24 cellular contexts compared by ENCODE assay signal in genomic region chr17:17845046-17845775, GRCh38. TPM values are rescaled to one million over a fixed set of nuclear protein-coding genes. Genes with fewer than 3 reads are reported as not detected.
DNase-seq lines count a peak whose midpoint lies in the region; ATAC-seq and TF ChIP-seq lines count a peak whose summit lies in the region.
"Had no signal": no experiment of that assay in that cellular context is flagged by ENCODE, and none has a peak within 500 bp of the region (broad histone marks: within the 10 kb centered on the region; RNA-seq: fewer than 3 reads in every experiment).

No MANE protein-coding gene starts in this region.

- ATAC-seq in heart right ventricle: no peak
- ATAC-seq in body of pancreas: no peak
- no peak for ATAC-seq in activated CD8-positive, alpha-beta T cell treated with anti-CD3 and anti-CD28 coated beads for 36 hours
- ATAC-seq: activated CD4-positive, CD25-positive, alpha-beta regulatory T cell treated with anti-CD3 and anti-CD28 coated beads, Interleukin-2, amount 50 U/mL, for 24 hours; stimulated activated effector memory CD8-positive, alpha-beta T cell treated with anti-CD3 and anti-CD28 coated beads, Interleukin-12 subunit alpha, Interleukin-12 subunit beta, amount 100 ng/mL, for 72 hours; T-helper 17 cell had no signal

- TF ChIP-seq CTCF in left ventricle myocardium inferior (IDR thresholded peaks at IDR 0.05; ENCODE audit: borderline replicate concordance) (no peak), heart right ventricle (IDR thresholded peaks at IDR 0.05) (no peak), body of pancreas (IDR thresholded peaks at IDR 0.05) (no peak)
- no peak for TF ChIP-seq CTCF in activated CD8-positive, alpha-beta T cell treated with anti-CD3 and anti-CD28 coated beads for 36 hours (IDR thresholded peaks at IDR 0.05)

- H3K4me1 ChIP-seq in left ventricle myocardium inferior: peaks cover 63% of the 10 kb centered on the region
- H3K4me1 ChIP-seq in heart right ventricle: peaks cover 34 to 57% (median 47%) of the 10 kb centered on the region in 9 donors
- peaks cover 42% of the 10 kb centered on the region for H3K4me1 ChIP-seq in body of pancreas
- H3K4me1 ChIP-seq in skeletal muscle tissue (ENCODE audit: control insufficient read depth in 3 of 3, insufficient read depth in 3 of 3, low read length in 3 of 3): peaks cover 54 to 63% (median 61%) of the 10 kb centered on the region in 3 donors

- H3K4me3 ChIP-seq in left ventricle myocardium inferior (no peak overlapping the region), heart right ventricle (no peak overlapping the region), body of pancreas (no peak overlapping the region), skeletal muscle tissue (ENCODE audit: low read length in 3 of 3) (no peak overlapping the region)
- H3K4me3 ChIP-seq: right atrium auricular region, vagina had no signal

- intact Hi-C loops in left ventricle myocardium inferior (cut with micrococcal nuclease) (no loop called here), heart right ventricle (cut with DNase I) (no loop called here), body of pancreas (cut with DNase I) (loop anchor here (5.0 kb wide), 1 partner anchor 33 kb away; no protein-coding TSS in a partner anchor)
- intact Hi-C loops in activated CD8-positive, alpha-beta T cell treated with anti-CD3 and anti-CD28 coated beads for 36 hours (cut with micrococcal nuclease): no loop called here

- H3K4me1 Mint-ChIP-seq in activated CD8-positive, alpha-beta T cell treated with anti-CD3 and anti-CD28 coated beads for 36 hours (ENCODE audit: low read depth): peaks cover 44% of the 10 kb centered on the region

- H3K9ac ChIP-seq in skeletal muscle tissue (ENCODE audit: low read depth in 1 of 3, low read length in 3 of 3): peak overlapping the region; percentile 1 to 47 (median 25)

- no peak for TF ChIP-seq POLR2A in body of pancreas (IDR thresholded peaks at IDR 0.05)

- H3K9me3 ChIP-seq in left ventricle myocardium inferior (replicated peaks): no peaks in the 10 kb centered on the region
- H3K9me3 ChIP-seq in heart right ventricle: no peaks in the 10 kb centered on the region
- H3K9me3 ChIP-seq in KOPT-K1 (ENCODE audit: insufficient read depth, low read length, poor library complexity, severe bottlenecking): no peaks in the 10 kb centered on the region
- H3K9me3 ChIP-seq in body of pancreas: no peaks in the 10 kb centered on the region
- no peaks in the 10 kb centered on the region for H3K9me3 ChIP-seq in skeletal muscle tissue (ENCODE audit: control insufficient read depth in 3 of 3, low read length in 3 of 3)
- H3K9me3 ChIP-seq: right atrium auricular region, vagina had no signal

- H3K4me3 Mint-ChIP-seq in activated CD8-positive, alpha-beta T cell treated with anti-CD3 and anti-CD28 coated beads for 36 hours: no peak overlapping the region
- H3K4me3 Mint-ChIP-seq: central memory CD8-positive, alpha-beta T cell; nephron progenitor cell; stimulated activated effector memory CD8-positive, alpha-beta T cell treated with anti-CD3 and anti-CD28 coated beads, Interleukin-12 subunit alpha, Interleukin-12 subunit beta, amount 100 ng/mL, for 72 hours; T-helper 17 cell had no signal

- H3K27me3 ChIP-seq in left ventricle myocardium inferior (ENCODE audit: low read depth) (no peaks in the 10 kb centered on the region), heart right ventricle (no peaks in the 10 kb centered on the region), body of pancreas (no peaks in the 10 kb centered on the region), skeletal muscle tissue (ENCODE audit: control insufficient read depth in 3 of 3, insufficient read depth in 3 of 3, low read length in 3 of 3) (no peaks in the 10 kb centered on the region)
- H3K27me3 ChIP-seq: right atrium auricular region, vagina had no signal

- POLR2A ChIA-PET in activated CD8-positive, alpha-beta T cell treated with anti-CD3 and anti-CD28 coated beads for 36 hours (lab: Charles Lee): interaction anchor here (1.1 to 19.1 kb wide), 2 partner anchors 10 to 17 kb away, joined by 4 to 617 read pairs; partner anchors contain the start of gene SREBF1

- H3K27ac ChIP-seq in left ventricle myocardium inferior (replicated peaks): peak overlapping the region; percentile 12
- H3K27ac ChIP-seq in heart right ventricle: peak overlapping the region in 1 of 10 donors; percentile 8
- peak overlapping the region; percentile 92 for H3K27ac ChIP-seq in KOPT-K1 (ENCODE audit: low read depth, low read length, poor library complexity, severe bottlenecking)
- no peak overlapping the region for H3K27ac ChIP-seq in body of pancreas
- H3K27ac ChIP-seq in skeletal muscle tissue (ENCODE audit: low read depth, low read length): no peak overlapping the region
- H3K27ac ChIP-seq: right atrium auricular region, vagina had no signal

- H3K27me3 Mint-ChIP-seq in activated CD8-positive, alpha-beta T cell treated with anti-CD3 and anti-CD28 coated beads for 36 hours: no peaks in the 10 kb centered on the region
- H3K27me3 Mint-ChIP-seq: central memory CD8-positive, alpha-beta T cell; T-helper 17 cell had no signal

- no peaks in the 10 kb centered on the region for H3K9me3 Mint-ChIP-seq in activated CD8-positive, alpha-beta T cell treated with anti-CD3 and anti-CD28 coated beads for 36 hours
- H3K9me3 Mint-ChIP-seq: central memory CD8-positive, alpha-beta T cell; nephron progenitor cell; stimulated activated effector memory CD8-positive, alpha-beta T cell treated with anti-CD3 and anti-CD28 coated beads, Interleukin-12 subunit alpha, Interleukin-12 subunit beta, amount 100 ng/mL, for 72 hours had no signal

- H3K36me3 ChIP-seq in left ventricle myocardium inferior: peaks cover 16% of the 10 kb centered on the region
- H3K36me3 ChIP-seq in heart right ventricle: peaks cover 0 to 34% (median 5%) of the 10 kb centered on the region in 9 donors
- no peaks in the 10 kb centered on the region for H3K36me3 ChIP-seq in KOPT-K1 (ENCODE audit: insufficient read depth, low read length)
- H3K36me3 ChIP-seq in body of pancreas (replicated peaks in 1 of 2; ENCODE audit: insufficient read depth in 1 of 2, low read depth in 2 of 2): no peaks in the 10 kb centered on the region
- H3K36me3 ChIP-seq in skeletal muscle tissue (ENCODE audit: control insufficient read depth in 3 of 3, insufficient read depth in 3 of 3, low read length in 3 of 3): peaks cover 6 to 11% (median 10%) of the 10 kb centered on the region in 3 donors

- H3K36me3 Mint-ChIP-seq in activated CD8-positive, alpha-beta T cell treated with anti-CD3 and anti-CD28 coated beads for 36 hours (ENCODE audit: low read depth): no peaks in the 10 kb centered on the region

- DNase-seq in left ventricle myocardium inferior (no peak), heart right ventricle (no peak), body of pancreas (peak in 3 of 4 donors; percentile 54 to 59 (median 57)), ureter (ENCODE audit: low spot score) (no peak)
- no peak for DNase-seq in activated CD8-positive, alpha-beta T cell treated with anti-CD3 and anti-CD28 coated beads for 36 hours
- no peak for DNase-seq in activated CD4-positive, alpha-beta T cell treated with anti-CD3 and anti-CD28 coated beads for 1 hour
- DNase-seq: activated effector memory CD4-positive, alpha-beta T cell treated with Interleukin-2 at 50 U/mL for 16 hours; activated T-cell treated with anti-CD3 and anti-CD28 coated beads for 4 hours; Calu3; dermis blood vessel endothelial cell; KBM-7; MM.1S; NCI-H2107; NCI-H510A; nephron progenitor cell; stimulated activated CD4-positive, alpha-beta T cell treated with anti-CD3 and anti-CD28 coated beads, Interleukin-4, amount 100 ng/mL, for 1 hour; T-helper 17 cell had no signal

- H3K27ac Mint-ChIP-seq in activated CD8-positive, alpha-beta T cell treated with anti-CD3 and anti-CD28 coated beads for 36 hours: no peak overlapping the region
- H3K27ac Mint-ChIP-seq: nephron progenitor cell; stimulated activated effector memory CD8-positive, alpha-beta T cell treated with anti-CD3 and anti-CD28 coated beads, Interleukin-12 subunit alpha, Interleukin-12 subunit beta, amount 100 ng/mL, for 72 hours; T-helper 17 cell had no signal

- 87 to 88% methylated on average over 13 of the region's 13 CpGs for WGBS in heart right ventricle, 2 donors
- WGBS in body of pancreas, 2 donors: 87 to 96% methylated on average over 5 to 13 of the region's 13 CpGs

- CTCF ChIA-PET in activated CD8-positive, alpha-beta T cell treated with anti-CD3 and anti-CD28 coated beads for 36 hours (lab: Charles Lee): interaction anchor here (0.7 to 1.8 kb wide), 3 partner anchors 9 to 32 kb away, joined by 3 to 7 read pairs (median 5); partner anchors contain the start of gene SREBF1

RNA-seq across cellular contexts. Expression of gene SREBF1, which starts 8.4 kb away (rescaled TPM):
- total RNA-seq in left ventricle myocardium inferior: 10.2 TPM
- 10 to 100 TPM in 8 of 10 donors, 1 to 10 TPM in 2; 9.0 to 44.1 (median 16.4) TPM for total RNA-seq in heart right ventricle
- 10 to 100 TPM; 49.0 to 61.2 TPM for polyA plus RNA-seq in heart right ventricle
- total RNA-seq in body of pancreas: 10 to 100 TPM; 22.3 to 88.0 TPM
- total RNA-seq in skeletal muscle tissue: 23.0 TPM
- total RNA-seq in ureter: 127 TPM
- total RNA-seq in activated CD8-positive, alpha-beta T cell treated with anti-CD3 and anti-CD28 coated beads for 36 hours: 100 to 1,000 TPM; 103 to 116 TPM

Comparison
In these comparisons a context has a peak if more than half of its experiments do, and no peak if none do; other contexts are left out.
1. DNase-seq: peak in body of pancreas (3 of 4); none in left ventricle myocardium inferior (single experiment), heart right ventricle (0 of 2), ureter (single experiment), activated CD8-positive, alpha-beta T cell treated with anti-CD3 and anti-CD28 coated beads for 36 hours (single experiment) and activated CD4-positive, alpha-beta T cell treated with anti-CD3 and anti-CD28 coated beads for 1 hour (single experiment).
2. H3K27ac ChIP-seq: peak in left ventricle myocardium inferior (single experiment) and KOPT-K1 (single experiment); none in body of pancreas (0 of 4) and skeletal muscle tissue (single experiment).